26 cellular contexts compared by ENCODE assay signal in genomic region chr18:44793186-44793585, GRCh38.
A peak's percentile ranks its signal among the peaks of the same experiment; 100 is the strongest.
DNase-seq lines count a peak whose midpoint lies in the region; ATAC-seq and TF ChIP-seq lines count a peak whose summit lies in the region.
"Had no signal": no experiment of that assay in that cellular context is flagged by ENCODE, and none has a peak within 500 bp of the region (broad histone marks: within the 10 kb centered on the region; RNA-seq: fewer than 3 reads in every experiment).

No MANE protein-coding gene starts in this region.

- H3K27ac ChIP-seq in cardiac muscle cell (peak overlapping the region; percentile 89), right cardiac atrium (ENCODE audit: low read length) (no peak overlapping the region), esophagus muscularis mucosa (replicated peaks in 1 of 4) (peak overlapping the region; percentile 78 to 84 (median 78)), psoas muscle (peak overlapping the region; percentile 90), vagina (peak overlapping the region; percentile 78)

- no peak overlapping the region for H3K27ac Mint-ChIP-seq in activated T-helper 17 cell treated with anti-CD3 and anti-CD28 coated beads, Interleukin-2, amount 50 U/mL, for 72 hours
- H3K27ac Mint-ChIP-seq: activated naive CD4-positive, alpha-beta T cell treated with anti-CD3 and anti-CD28 coated beads, Interleukin-2, amount 10 ng/mL, durations not matched to agents 7 days and 5 days; activated T-cell treated with anti-CD3 and anti-CD28 coated beads, Interleukin-2, amount 50 U/mL, for 72 hours; GM23338; naive thymus-derived CD8-positive, alpha-beta T cell; T-cell had no signal

- H3K9me3 Mint-ChIP-seq in activated T-helper 17 cell treated with anti-CD3 and anti-CD28 coated beads, Interleukin-2, amount 50 U/mL, for 72 hours = no peaks in the 10 kb centered on the region
- H3K9me3 Mint-ChIP-seq: activated naive CD4-positive, alpha-beta T cell treated with anti-CD3 and anti-CD28 coated beads, Interleukin-2, amount 10 ng/mL, durations not matched to agents 7 days and 5 days; activated T-cell treated with anti-CD3 and anti-CD28 coated beads, Interleukin-2, amount 50 U/mL, for 72 hours; GM23338; naive thymus-derived CD8-positive, alpha-beta T cell; T-cell had no signal

- no peaks in the 10 kb centered on the region for H3K36me3 Mint-ChIP-seq in activated T-helper 17 cell treated with anti-CD3 and anti-CD28 coated beads, Interleukin-2, amount 50 U/mL, for 72 hours (ENCODE audit: low read depth)
- H3K36me3 Mint-ChIP-seq: activated naive CD4-positive, alpha-beta T cell treated with anti-CD3 and anti-CD28 coated beads, Interleukin-2, amount 10 ng/mL, durations not matched to agents 7 days and 5 days; naive thymus-derived CD8-positive, alpha-beta T cell; T-cell had no signal

- H3K9me3 ChIP-seq in cardiac muscle cell (ENCODE audit: low read depth) = no peaks in the 10 kb centered on the region
- no peaks in the 10 kb centered on the region for H3K9me3 ChIP-seq in right cardiac atrium (ENCODE audit: control insufficient read depth, low read length)
- H3K9me3 ChIP-seq in esophagus muscularis mucosa = no peaks in the 10 kb centered on the region
- H3K9me3 ChIP-seq in psoas muscle = no peaks in the 10 kb centered on the region
- H3K9me3 ChIP-seq in vagina = no peaks in the 10 kb centered on the region
- H3K9me3 ChIP-seq: Caco-2, ovary had no signal

- H3K36me3 ChIP-seq in cardiac muscle cell (no peaks in the 10 kb centered on the region), esophagus muscularis mucosa (no peaks in the 10 kb centered on the region), psoas muscle (ENCODE audit: insufficient read depth in 1 of 2, low read depth in 1 of 2) (no peaks in the 10 kb centered on the region), vagina (no peaks in the 10 kb centered on the region)
- H3K36me3 ChIP-seq: ovary had no signal

- TF ChIP-seq POLR2A in esophagus muscularis mucosa (IDR thresholded peaks at IDR 0.05; ENCODE audit: low read depth) = no peak
- no peak for TF ChIP-seq POLR2A in vagina (IDR thresholded peaks at IDR 0.05)

- 65% methylated on average over 3 of the region's 3 CpGs for WGBS in right cardiac atrium
- 63% methylated on average over 3 of the region's 3 CpGs for WGBS in esophagus muscularis mucosa
- WGBS in psoas muscle, 3 donors = 40 to 61% (median 54%) methylated on average over 3 of the region's 3 CpGs

- no peak for TF ChIP-seq CTCF in cardiac muscle cell (IDR thresholded peaks at IDR 0.05; ENCODE audit: low read depth, low read length)
- TF ChIP-seq CTCF in esophagus muscularis mucosa (IDR thresholded peaks at IDR 0.05) = no peak
- TF ChIP-seq CTCF in psoas muscle (IDR thresholded peaks at IDR 0.05) = no peak
- no peak for TF ChIP-seq CTCF in vagina (IDR thresholded peaks at IDR 0.05)

- H3K4me3 ChIP-seq in cardiac muscle cell (no peak overlapping the region), right cardiac atrium (ENCODE audit: low read length) (no peak overlapping the region), esophagus muscularis mucosa (no peak overlapping the region), psoas muscle (peak overlapping the region; percentile 20), vagina (no peak overlapping the region)
- H3K4me3 ChIP-seq: GM23338, ovary had no signal

- peaks cover 14% of the 10 kb centered on the region for H3K27me3 Mint-ChIP-seq in activated T-helper 17 cell treated with anti-CD3 and anti-CD28 coated beads, Interleukin-2, amount 50 U/mL, for 72 hours

- TF ChIP-seq EP300 in esophagus muscularis mucosa (IDR thresholded peaks at IDR 0.05) = no peak

- no peaks in the 10 kb centered on the region for H3K4me1 Mint-ChIP-seq in activated T-helper 17 cell treated with anti-CD3 and anti-CD28 coated beads, Interleukin-2, amount 50 U/mL, for 72 hours
- H3K4me1 Mint-ChIP-seq: activated naive CD4-positive, alpha-beta T cell treated with anti-CD3 and anti-CD28 coated beads, Interleukin-2, amount 10 ng/mL, durations not matched to agents 7 days and 5 days; T-cell had no signal

- H3K27me3 ChIP-seq in cardiac muscle cell = no peaks in the 10 kb centered on the region
- no peaks in the 10 kb centered on the region for H3K27me3 ChIP-seq in right cardiac atrium (ENCODE audit: control insufficient read depth, insufficient read depth)
- H3K27me3 ChIP-seq in esophagus muscularis mucosa = no peaks in the 10 kb centered on the region
- H3K27me3 ChIP-seq in psoas muscle (ENCODE audit: insufficient read depth in 3 of 3, low read length in 2 of 3) = no peaks in the 10 kb centered on the region
- no peaks in the 10 kb centered on the region for H3K27me3 ChIP-seq in vagina
- H3K27me3 ChIP-seq: ovary had no signal

- no peak for ATAC-seq in right cardiac atrium
- ATAC-seq in psoas muscle = no peak
- ATAC-seq in activated T-helper 17 cell treated with anti-CD3 and anti-CD28 coated beads, Interleukin-2, amount 50 U/mL, for 72 hours (replicated peaks) = no peak
- no peak for ATAC-seq in HG03521 (IDR thresholded peaks at IDR 0.05; ENCODE audit: unreplicated experiment)
- ATAC-seq: activated T-cell treated with anti-CD3 and anti-CD28 coated beads, Interleukin-2, amount 50 U/mL, for 72 hours; GM23338; naive thymus-derived CD8-positive, alpha-beta T cell; T-cell had no signal

- intact Hi-C loops in right cardiac atrium (cut with DNase I) = loop anchor here in 1 of 4 donors (5.0 kb wide), 1 partner anchor 111 kb away; the partner anchor contains the start of gene SETBP1
- intact Hi-C loops in esophagus muscularis mucosa (cut with DNase I) = no loop called here
- intact Hi-C loops in psoas muscle (cut with DNase I) = loop anchor here in 1 of 2 donors (10.0 kb wide), 1 partner anchor 562 kb away; no protein-coding TSS in a partner anchor
- intact Hi-C loops in vagina (cut with DNase I) = no loop called here

- no peak overlapping the region for H3K4me3 Mint-ChIP-seq in activated T-helper 17 cell treated with anti-CD3 and anti-CD28 coated beads, Interleukin-2, amount 50 U/mL, for 72 hours
- H3K4me3 Mint-ChIP-seq: activated naive CD4-positive, alpha-beta T cell treated with anti-CD3 and anti-CD28 coated beads, Interleukin-2, amount 10 ng/mL, durations not matched to agents 7 days and 5 days; activated T-cell treated with anti-CD3 and anti-CD28 coated beads, Interleukin-2, amount 50 U/mL, for 72 hours; GM23338; naive thymus-derived CD8-positive, alpha-beta T cell; T-cell had no signal

- H3K4me1 ChIP-seq in cardiac muscle cell (ENCODE audit: low read depth) = peaks cover 75% of the 10 kb centered on the region
- H3K4me1 ChIP-seq in right cardiac atrium (ENCODE audit: control insufficient read depth, insufficient read depth, low read length) = peaks cover 16% of the 10 kb centered on the region
- peaks cover 42 to 71% (median 68%) of the 10 kb centered on the region in 4 donors for H3K4me1 ChIP-seq in esophagus muscularis mucosa
- peaks cover 71% of the 10 kb centered on the region for H3K4me1 ChIP-seq in psoas muscle
- peaks cover 46% of the 10 kb centered on the region for H3K4me1 ChIP-seq in vagina

- DNase-seq in cardiac muscle cell (ENCODE audit: low read depth in 1 of 2, low spot score in 1 of 2) = no peak
- no peak for DNase-seq in right cardiac atrium
- DNase-seq in esophagus muscularis mucosa (ENCODE audit: extremely low spot score) = no peak
- no peak for DNase-seq in psoas muscle
- DNase-seq in vagina (ENCODE audit: extremely low spot score in 2 of 2) = no peak
- DNase-seq in NCI-H2196 treated with DMSO at 0.1 percent for 48 hours (lab: John Stamatoyannopoulos, UW; ENCODE audit: unreplicated experiment) = no peak
- DNase-seq: activated CD4-positive, alpha-beta T cell treated with anti-CD3 and anti-CD28 coated beads for 1 hour; activated CD8-positive, alpha-beta memory T cell treated with anti-CD3 and anti-CD28 coated beads for 24 hours; activated naive CD4-positive, alpha-beta T cell treated with anti-CD3 and anti-CD28 coated beads, Interleukin-2, amount 10 ng/mL, durations not matched to agents 7 days and 5 days; activated T-cell treated with anti-CD3 and anti-CD28 coated beads, Interleukin-2, amount 50 U/mL, for 72 hours; anterior cingulate cortex; Caco-2; cerebellar nuclear complex; effector CD4-positive, alpha-beta T cell; erythroblast; foreskin melanocyte; MV-4-11; naive thymus-derived CD8-positive, alpha-beta T cell; NCI-H1694; NCI-H2171 treated with DMSO at 0.1 percent for 48 hours; NCI-H748 treated with DMSO at 0.1 percent for 48 hours; ovary; T-cell had no signal
